ENCODE assay signal across 27 cellular contexts in genomic region chr11:115887727-115888126, GRCh38.
"Had no signal": no experiment of that assay in that cellular context is flagged by ENCODE, and none has a peak within 500 bp of the region (broad histone marks: within the 10 kb centered on the region; RNA-seq: fewer than 3 reads in every experiment).

No MANE protein-coding gene starts in this region.

- H3K36me3 ChIP-seq: adrenal gland, SJCRH30, WERI-Rb-1 had no signal

- H3K4me3 ChIP-seq: adrenal gland, K562, SJCRH30 had no signal

- H3K27ac ChIP-seq: adrenal gland, RWPE1, SJCRH30, WERI-Rb-1 had no signal

- H3K4me2 ChIP-seq: SK-N-SH had no signal

- DNase-seq: activated CD4-positive, alpha-beta T cell treated with anti-CD3 and anti-CD28 coated beads for 4 hours; activated CD8-positive, alpha-beta memory T cell treated with anti-CD3 and anti-CD28 coated beads, Interleukin-2, amount 50 U/mL, for 4 hours; activated CD8-positive, alpha-beta T cell treated with anti-CD3 and anti-CD28 coated beads for 36 hours; activated gamma-delta T cell treated with Interleukin-2 at 50 U/mL for 16 hours; activated naive CD4-positive, alpha-beta T cell treated with anti-CD3 and anti-CD28 coated beads, Interleukin-2, amount 50 U/mL, for 16 hours; activated naive CD8-positive, alpha-beta T cell treated with anti-CD3 and anti-CD28 coated beads, Interleukin-2, amount 10 ng/mL, durations not matched to agents 7 days and 5 days; activated T-cell treated with anti-CD3 and anti-CD28 coated beads, Interleukin-2, amount 50 U/mL, for 72 hours; adrenal gland; anterior cingulate cortex; cerebellar nuclear complex; Karpas-422; MM.1S; NCI-H1092 treated with DMSO at 0.1 percent for 48 hours; NCI-H1417 treated with DMSO at 0.1 percent for 48 hours; NCI-H1694; NCI-H2029; NCI-H226; NCI-H526; NCI-H774; OCI-M1; Right ventricle myocardium superior; SK-N-SH; T-helper 1 cell; WERI-Rb-1 had no signal

- H3K4me1 ChIP-seq: adrenal gland, SJCRH30 had no signal

- H3K9me3 ChIP-seq: adrenal gland, SJCRH30, SK-N-SH had no signal

- FAIRE-seq: K562 had no signal

- H3K9ac ChIP-seq: SK-N-SH had no signal

- H3K27me3 ChIP-seq: adrenal gland, SJCRH30 had no signal
